In genomic region chr12:113135178-113136127, GRCh38 we compare ENCODE assay signal across 7 cellular contexts. TPM values are rescaled to one million over a fixed set of nuclear protein-coding genes. Genes with fewer than 3 reads are reported as not detected.
DNase-seq lines count a peak whose midpoint lies in the region; ATAC-seq, FAIRE-seq and TF ChIP-seq lines count a peak whose summit lies in the region.

TSS of gene RASAL1 (minus strand) at chr12:113135761. CDS start at chr12:113135462, 299 bp downstream.

- peak within 1 kb of the TSS; percentile 79 for H3K4me3 Mint-ChIP-seq in activated CD8-positive, alpha-beta T cell treated with anti-CD3 and anti-CD28 coated beads, Interleukin-2, amount 10 ng/mL, durations not matched to agents 7 days and 5 days
- H3K4me3 Mint-ChIP-seq in effector memory CD8-positive, alpha-beta T cell = peak within 1 kb of the TSS; percentile 79

- H3K36me3 Mint-ChIP-seq in activated CD8-positive, alpha-beta T cell treated with anti-CD3 and anti-CD28 coated beads, Interleukin-2, amount 10 ng/mL, durations not matched to agents 7 days and 5 days (ENCODE audit: low read depth) = no peaks in the 10 kb centered on the region
- H3K36me3 Mint-ChIP-seq in effector memory CD8-positive, alpha-beta T cell (ENCODE audit: insufficient read depth) = no peaks in the 10 kb centered on the region

- WGBS in pancreas, 2 donors = 3 to 4% methylated on average over 44 to 68 of the region's 68 CpGs

- no peaks in the 10 kb centered on the region for H3K36me3 ChIP-seq in pancreas

- DNase-seq in GM19238 (ENCODE audit: insufficient read length, low spot score) = peak; percentile 47
- DNase-seq in NCI-H2171 treated with DMSO at 0.1 percent for 48 hours (lab: John Stamatoyannopoulos, UW) = peak; percentile 86
- DNase-seq in activated CD8-positive, alpha-beta T cell treated with anti-CD3 and anti-CD28 coated beads, Interleukin-2, amount 10 ng/mL, durations not matched to agents 7 days and 5 days = peak; percentile 80
- peak; percentile 56 to 77 (median 75) for DNase-seq in effector memory CD8-positive, alpha-beta T cell
- peak; percentile 35 to 86 (median 73) for DNase-seq in pancreas

- peak; percentile 93 for ATAC-seq in activated CD8-positive, alpha-beta T cell treated with anti-CD3 and anti-CD28 coated beads, Interleukin-2, amount 10 ng/mL, durations not matched to agents 7 days and 5 days
- ATAC-seq in effector memory CD8-positive, alpha-beta T cell (replicated peaks) = peak; percentile 85
- ATAC-seq in pancreas (peak; percentile 82 to 94 (median 87)), GM19395 (IDR thresholded peaks at IDR 0.05; ENCODE audit: unreplicated experiment) (no peak), GM21526 (IDR thresholded peaks at IDR 0.05; ENCODE audit: low FRiP score, unreplicated experiment) (no peak)

- H3K4me1 ChIP-seq in pancreas = no peaks in the 10 kb centered on the region

- peaks cover 5% of the 10 kb centered on the region for H3K27me3 Mint-ChIP-seq in activated CD8-positive, alpha-beta T cell treated with anti-CD3 and anti-CD28 coated beads, Interleukin-2, amount 10 ng/mL, durations not matched to agents 7 days and 5 days (ENCODE audit: low read depth)
- peaks cover 15 to 22% of the 10 kb centered on the region in 2 donors for H3K27me3 Mint-ChIP-seq in effector memory CD8-positive, alpha-beta T cell

- H3K27me3 ChIP-seq in pancreas = no peaks in the 10 kb centered on the region

- peak; percentile 32 to 52 (median 38) for TF ChIP-seq CTCF in pancreas (IDR thresholded peaks at IDR 0.05)

- H3K27ac Mint-ChIP-seq in activated CD8-positive, alpha-beta T cell treated with anti-CD3 and anti-CD28 coated beads, Interleukin-2, amount 10 ng/mL, durations not matched to agents 7 days and 5 days = peak within 1 kb of the TSS; percentile 76
- H3K27ac Mint-ChIP-seq in effector memory CD8-positive, alpha-beta T cell = peak within 1 kb of the TSS; percentile 7 to 83

- peaks cover 16% of the 10 kb centered on the region for H3K4me1 Mint-ChIP-seq in activated CD8-positive, alpha-beta T cell treated with anti-CD3 and anti-CD28 coated beads, Interleukin-2, amount 10 ng/mL, durations not matched to agents 7 days and 5 days (ENCODE audit: low read depth)
- peaks cover 5 to 14% of the 10 kb centered on the region in 2 donors for H3K4me1 Mint-ChIP-seq in effector memory CD8-positive, alpha-beta T cell (ENCODE audit: low read depth in 2 of 2)

- intact Hi-C loops in pancreas (cut with DNase I) = no loop called here

- CTCF ChIA-PET in activated CD8-positive, alpha-beta T cell treated with anti-CD3 and anti-CD28 coated beads, Interleukin-2, amount 10 ng/mL, durations not matched to agents 7 days and 5 days (lab: Charles Lee) = interaction anchor here (1.0 to 4.3 kb wide), 12 partner anchors 15 to 151 kb away, joined by 3 to 27 read pairs (median 4); no protein-coding TSS in a partner anchor

- H3K27ac ChIP-seq in pancreas = peak within 1 kb of the TSS in 2 of 4 donors; percentile 33 to 51

- H3K9me3 ChIP-seq in pancreas = no peaks in the 10 kb centered on the region

- POLR2A ChIA-PET in activated CD8-positive, alpha-beta T cell treated with anti-CD3 and anti-CD28 coated beads, Interleukin-2, amount 10 ng/mL, durations not matched to agents 7 days and 5 days (lab: Charles Lee) = interaction anchor here (1.0 kb wide), 1 partner anchor 26 kb away, joined by 3 read pairs; no protein-coding TSS in a partner anchor

- FAIRE-seq in pancreas (lab: Jason Lieb, UNC) = no peak

- peak within 1 kb of the TSS in 2 of 4 donors; percentile 36 to 39 for H3K4me3 ChIP-seq in pancreas

- H3K9me3 Mint-ChIP-seq in activated CD8-positive, alpha-beta T cell treated with anti-CD3 and anti-CD28 coated beads, Interleukin-2, amount 10 ng/mL, durations not matched to agents 7 days and 5 days (ENCODE audit: insufficient read depth) = no peaks in the 10 kb centered on the region
- no peaks in the 10 kb centered on the region for H3K9me3 Mint-ChIP-seq in effector memory CD8-positive, alpha-beta T cell

RNA-seq across cellular contexts. Expression of gene RASAL1, which starts in this region (rescaled TPM):
- total RNA-seq in activated CD8-positive, alpha-beta T cell treated with anti-CD3 and anti-CD28 coated beads, Interleukin-2, amount 10 ng/mL, durations not matched to agents 7 days and 5 days = under 1 TPM; 0.26 to 0.47 TPM
- 1 to 10 TPM in 5 of 6 donors, under 1 TPM in 1; 0.79 to 4.1 (median 1.9) TPM for total RNA-seq in pancreas
- polyA plus RNA-seq in pancreas = 10 to 100 TPM in 1 of 2 donors, 1 to 10 TPM in 1; 6.7 to 12.1 TPM

Comparison
In these comparisons a context has a peak if more than half of its experiments do, and no peak if none do; other contexts are left out.
1. Peak in DNase-seq and ATAC-seq in activated CD8-positive, alpha-beta T cell treated with anti-CD3 and anti-CD28 coated beads, Interleukin-2, amount 10 ng/mL, durations not matched to agents 7 days and 5 days; RNA of the gene not detected or under 1 TPM.
2. ATAC-seq: peak in effector memory CD8-positive, alpha-beta T cell (single experiment) and pancreas (4 of 4); none in GM19395 (single experiment) and GM21526 (single experiment).
3. Peak in every context shown above with its lines, with median percentiles within 50 percentile points of each other: DNase-seq.